ENCODE assay signal across 14 cellular contexts in genomic region chr4:84938316-84938715, GRCh38. TPM values are rescaled to one million over a fixed set of nuclear protein-coding genes. Genes with fewer than 3 reads are reported as not detected.
DNase-seq lines count a peak whose midpoint lies in the region; ATAC-seq and TF ChIP-seq lines count a peak whose summit lies in the region.
"Had no signal": no experiment of that assay in that cellular context is flagged by ENCODE, and none has a peak within 500 bp of the region (broad histone marks: within the 10 kb centered on the region; RNA-seq: fewer than 3 reads in every experiment).

No MANE protein-coding gene starts in this region.

- no peak overlapping the region for H2AFZ ChIP-seq in osteoblast (ENCODE audit: low read length)

- H3K4me2 ChIP-seq in osteoblast (ENCODE audit: insufficient read depth, low read length), result peak overlapping the region; percentile 72
- H3K4me2 ChIP-seq: KMS-11 had no signal

- peaks cover 93% of the 10 kb centered on the region for H3K79me2 ChIP-seq in osteoblast (ENCODE audit: insufficient read depth, low read length)

- DNase-seq in CD1c-positive myeloid dendritic cell (ENCODE audit: extremely low spot score) (peak; percentile 59), amniotic stem cell (lab: John Stamatoyannopoulos, UW) (peak; percentile 41), fibroblast of villous mesenchyme (ENCODE audit: low read depth) (peak; percentile 47), osteoblast (ENCODE audit: insufficient read length, low spot score, missing footprints) (peak; percentile 48), NOMO-1 treated with dmso at 0.1 percent for 144 hours (lab: John Stamatoyannopoulos, UW; ENCODE audit: unreplicated experiment) (no peak), NCI-H2107 treated with DMSO at 0.1 percent for 48 hours (lab: John Stamatoyannopoulos, UW; ENCODE audit: unreplicated experiment) (no peak)
- DNase-seq: CD4-positive, alpha-beta T cell; NCI-H510A; occipital lobe; T-helper 1 cell had no signal

- no peaks in the 10 kb centered on the region for H4K20me1 ChIP-seq in osteoblast (ENCODE audit: insufficient read depth, low read length)

- ATAC-seq in HG02885 (IDR thresholded peaks at IDR 0.05; ENCODE audit: poor library complexity, unreplicated experiment) (no peak), GM18909 (IDR thresholded peaks at IDR 0.05; ENCODE audit: poor library complexity, unreplicated experiment) (no peak)

- H3K4me3 ChIP-seq in fibroblast of villous mesenchyme (ENCODE audit: low read depth, low read length) (no peak overlapping the region), osteoblast (ENCODE audit: insufficient read depth, low read length) (no peak overlapping the region)
- H3K4me3 ChIP-seq: cardiac muscle cell had no signal

- H3K27ac ChIP-seq in osteoblast (ENCODE audit: low read depth, low read length), result peak overlapping the region; percentile 66
- H3K27ac ChIP-seq: cardiac muscle cell, KMS-11 had no signal

- no peak for TF ChIP-seq CTCF in fibroblast of villous mesenchyme (IDR thresholded peaks at IDR 0.05; ENCODE audit: insufficient read depth, low read depth, low read length)
- TF ChIP-seq CTCF in osteoblast (IDR thresholded peaks at IDR 0.05; ENCODE audit: extremely low read depth, low read depth, low read length), result no peak

- H3K27me3 ChIP-seq in osteoblast (ENCODE audit: insufficient read depth, low read length), result no peaks in the 10 kb centered on the region
- H3K27me3 ChIP-seq: cardiac muscle cell had no signal

- peaks cover 18% of the 10 kb centered on the region for H3K4me1 ChIP-seq in osteoblast (ENCODE audit: insufficient read depth, low read length)

- H3K9me3 ChIP-seq in osteoblast (ENCODE audit: low read depth, low read length), result no peaks in the 10 kb centered on the region

- H3K36me3 ChIP-seq in osteoblast (ENCODE audit: insufficient read depth, low read length), result peaks cover 4% of the 10 kb centered on the region
- H3K36me3 ChIP-seq: cardiac muscle cell had no signal

RNA-seq across cellular contexts. Expression of gene WDFY3, which starts 28.2 kb away (rescaled TPM):
- 75.7 and 98.0 TPM in 2 replicates for total RNA-seq in fibroblast of villous mesenchyme
- 91.9 and 98.1 TPM in 2 replicates for total RNA-seq in osteoblast

Comparison
In these comparisons a context has a peak if more than half of its experiments do, and no peak if none do; other contexts are left out.
1. DNase-seq: peak in CD1c-positive myeloid dendritic cell (single experiment), amniotic stem cell (single experiment), fibroblast of villous mesenchyme (single experiment) and osteoblast (single experiment); none in NOMO-1 treated with dmso at 0.1 percent for 144 hours (single experiment) and NCI-H2107 treated with DMSO at 0.1 percent for 48 hours (single experiment).